In genomic region chr1:48903291-48903690, GRCh38 we compare ENCODE assay signal across 26 cellular contexts.
"Had no signal": no experiment of that assay in that cellular context is flagged by ENCODE, and none has a peak within 500 bp of the region (broad histone marks: within the 10 kb centered on the region; RNA-seq: fewer than 3 reads in every experiment).

No MANE protein-coding gene starts in this region.

- DNase-seq: activated CD4-positive, alpha-beta T cell treated with anti-CD3 and anti-CD28 coated beads for 4 hours; activated CD4-positive, alpha-beta T cell treated with anti-CD3 and anti-CD28 coated beads, Interleukin-2, amount 50 U/mL, for 4 hours; activated naive CD4-positive, alpha-beta T cell treated with Interleukin-2 at 50 U/mL for 16 hours; activated naive CD8-positive, alpha-beta T cell treated with anti-CD3 and anti-CD28 coated beads for 36 hours; activated T-cell treated with anti-CD3 and anti-CD28 coated beads for 4 hours; activated T-cell treated with anti-CD3 and anti-CD28 coated beads, Interleukin-2, amount 50 U/mL, for 72 hours; adrenal gland; aorta; cerebellar nuclear complex; colonic mucosa; effector CD8-positive, alpha-beta T cell; foreskin fibroblast; heart left ventricle; islet precursor cell; left cardiac atrium; left ventricle myocardium superior; naive B cell; ovary; sigmoid colon; small intestine; stimulated activated naive B cell treated with anti-CD40 and anti-IgM and Interleukin-4, amounts not matched to agents 10 μg/mL and 1 μg/mL and 100 μg/mL, for 72 hours; stomach; thyroid gland; upper lobe of left lung had no signal

- H3K9me3 ChIP-seq: adrenal gland, colonic mucosa, heart left ventricle, ovary, sigmoid colon, thyroid gland, upper lobe of left lung, vagina had no signal

- H3K4me3 ChIP-seq: adrenal gland, cardiac muscle cell, colonic mucosa, heart left ventricle, ovary, sigmoid colon, stomach, thyroid gland, upper lobe of left lung, vagina had no signal

- H3K27me3 ChIP-seq: adrenal gland, cardiac muscle cell, colonic mucosa, ovary, sigmoid colon, stomach, thyroid gland, upper lobe of left lung, vagina had no signal

- H3K36me3 ChIP-seq: adrenal gland, cardiac muscle cell, colonic mucosa, heart left ventricle, ovary, sigmoid colon, stomach, thyroid gland, upper lobe of left lung, vagina had no signal

- H3K4me1 ChIP-seq: adrenal gland, colonic mucosa, heart left ventricle, sigmoid colon, stomach, thyroid gland, upper lobe of left lung, vagina had no signal

- H3K27ac ChIP-seq: adrenal gland, cardiac muscle cell, colonic mucosa, heart left ventricle, ovary, sigmoid colon, stomach, thyroid gland, upper lobe of left lung, vagina had no signal

- ATAC-seq: activated T-cell treated with anti-CD3 and anti-CD28 coated beads, Interleukin-2, amount 50 U/mL, for 72 hours; heart left ventricle; left cardiac atrium; left ventricle myocardium superior; stimulated activated naive B cell treated with anti-CD40 and anti-IgM and Interleukin-4, amounts not matched to agents 10 μg/mL and 1 μg/mL and 100 μg/mL, for 72 hours had no signal
